Comparison of ENCODE assay signal across 1 cellular context in genomic region chr19:42293966-42294365, GRCh38.
A peak's percentile ranks its signal among the peaks of the same experiment; 100 is the strongest.
TF ChIP-seq lines count a peak whose summit lies in the region.

No MANE protein-coding gene starts in this region.

TF ChIP-seq in K562, 482 proteins besides CTCF, POLR2A, EP300 and RAD21:
- TF ChIP-seq SIN3A (IDR thresholded peaks at IDR 0.05; ENCODE audit: borderline replicate concordance in 2 of 2, control insufficient read depth in 1 of 2, low read depth in 2 of 2, low read length in 2 of 2) (no peak), POLR2G (IDR thresholded peaks at IDR 0.05; ENCODE audit: low read depth, low read length) (peak; percentile 44)
